ENCODE assay signal across 22 cellular contexts in genomic region chr16:58850019-58850626, GRCh38.
"Had no signal": no experiment of that assay in that cellular context is flagged by ENCODE, and none has a peak within 500 bp of the region (broad histone marks: within the 10 kb centered on the region; RNA-seq: fewer than 3 reads in every experiment).

No MANE protein-coding gene starts in this region.

- ATAC-seq: activated CD8-positive, alpha-beta T cell treated with anti-CD3 and anti-CD28 coated beads, Interleukin-2, amount 10 ng/mL, durations not matched to agents 7 days and 5 days; foreskin keratinocyte; psoas muscle; right cardiac atrium had no signal

- H3K4me1 Mint-ChIP-seq: activated CD4-positive, alpha-beta T cell treated with anti-CD3 and anti-CD28 coated beads, Interleukin-2, amount 10 ng/mL, durations not matched to agents 7 days and 5 days; central memory CD8-positive, alpha-beta T cell had no signal

- H3K27me3 ChIP-seq: brain microvascular endothelial cell, colonic mucosa, foreskin keratinocyte, neural progenitor cell, tibial nerve had no signal

- H3K4me1 ChIP-seq: colonic mucosa, foreskin keratinocyte, psoas muscle, tibial nerve had no signal

- H3K27ac Mint-ChIP-seq: activated CD4-positive, alpha-beta T cell treated with anti-CD3 and anti-CD28 coated beads, Interleukin-2, amount 10 ng/mL, durations not matched to agents 7 days and 5 days; activated CD8-positive, alpha-beta T cell treated with anti-CD3 and anti-CD28 coated beads, Interleukin-2, amount 10 ng/mL, durations not matched to agents 7 days and 5 days; activated naive CD4-positive, alpha-beta T cell treated with anti-CD3 and anti-CD28 coated beads for 36 hours; activated T-cell treated with anti-CD3 and anti-CD28 coated beads, Interleukin-2, amount 50 U/mL, for 24 hours; activated T-helper 2 cell treated with anti-CD3 and anti-CD28 coated beads, Interferon-gamma antibody, Interleukin-2, Interleukin-4, amounts not matched to agents 10 μg/mL and 5 μg/mL and 100 μg/mL, durations not matched to agents 14 hours and 24 hours and 36 hours; neural progenitor cell; stimulated activated naive CD8-positive, alpha-beta T cell treated with anti-CD3 and anti-CD28 coated beads, Interleukin-15, Interleukin-2, amounts not matched to agents 100 ng/mL and 50 ng/mL, for 24 hours had no signal

- H3K4me3 Mint-ChIP-seq: activated CD4-positive, alpha-beta T cell treated with anti-CD3 and anti-CD28 coated beads, Interleukin-2, amount 10 ng/mL, durations not matched to agents 7 days and 5 days; activated CD8-positive, alpha-beta T cell treated with anti-CD3 and anti-CD28 coated beads, Interleukin-2, amount 10 ng/mL, durations not matched to agents 7 days and 5 days; activated naive CD4-positive, alpha-beta T cell treated with anti-CD3 and anti-CD28 coated beads for 36 hours; activated T-cell treated with anti-CD3 and anti-CD28 coated beads, Interleukin-2, amount 50 U/mL, for 24 hours; central memory CD8-positive, alpha-beta T cell; neural progenitor cell; stimulated activated naive CD8-positive, alpha-beta T cell treated with anti-CD3 and anti-CD28 coated beads, Interleukin-15, Interleukin-2, amounts not matched to agents 100 ng/mL and 50 ng/mL, for 24 hours had no signal

- DNase-seq: activated CD4-positive, alpha-beta T cell treated with anti-CD3 and anti-CD28 coated beads, Interleukin-2, amount 10 ng/mL, durations not matched to agents 7 days and 5 days; activated CD8-positive, alpha-beta T cell treated with anti-CD3 and anti-CD28 coated beads, Interleukin-2, amount 10 ng/mL, durations not matched to agents 7 days and 5 days; activated naive CD4-positive, alpha-beta T cell treated with anti-CD3 and anti-CD28 coated beads for 36 hours; activated T-cell treated with anti-CD3 and anti-CD28 coated beads, Interleukin-2, amount 50 U/mL, for 24 hours; anterior cingulate cortex; brain microvascular endothelial cell; colonic mucosa; foreskin keratinocyte; hypothalamus; islet precursor cell; psoas muscle; right cardiac atrium; stimulated activated CD4-positive, alpha-beta T cell treated with anti-CD3 and anti-CD28 coated beads, Interleukin-15, amount 100 ng/mL, for 24 hours; stimulated activated CD4-positive, alpha-beta T cell treated with anti-CD3 and anti-CD28 coated beads, Interleukin-2, amount 100 ng/mL, for 48 hours; T1000 had no signal

- H3K9ac ChIP-seq: neural progenitor cell had no signal

- H3K9me3 Mint-ChIP-seq: activated CD4-positive, alpha-beta T cell treated with anti-CD3 and anti-CD28 coated beads, Interleukin-2, amount 10 ng/mL, durations not matched to agents 7 days and 5 days; activated naive CD4-positive, alpha-beta T cell treated with anti-CD3 and anti-CD28 coated beads for 36 hours; activated T-helper 2 cell treated with anti-CD3 and anti-CD28 coated beads, Interferon-gamma antibody, Interleukin-2, Interleukin-4, amounts not matched to agents 10 μg/mL and 5 μg/mL and 100 μg/mL, durations not matched to agents 14 hours and 24 hours and 36 hours; central memory CD8-positive, alpha-beta T cell; stimulated activated naive CD8-positive, alpha-beta T cell treated with anti-CD3 and anti-CD28 coated beads, Interleukin-15, Interleukin-2, amounts not matched to agents 100 ng/mL and 50 ng/mL, for 24 hours had no signal

- H3K36me3 ChIP-seq: brain microvascular endothelial cell, colonic mucosa, neural progenitor cell, tibial nerve had no signal

- H3K9me3 ChIP-seq: colonic mucosa, psoas muscle, tibial nerve had no signal

- H3K4me3 ChIP-seq: colonic mucosa, lung, neural progenitor cell, psoas muscle, skin epidermis, tibial nerve had no signal

- H3K27ac ChIP-seq: brain microvascular endothelial cell, colonic mucosa, foreskin keratinocyte, neural progenitor cell, psoas muscle, skin epidermis, tibial nerve had no signal
